In genomic region chr17:31746884-31747495, GRCh38 we compare ENCODE assay signal across 22 cellular contexts.
"Had no signal": no experiment of that assay in that cellular context is flagged by ENCODE, and none has a peak within 500 bp of the region (broad histone marks: within the 10 kb centered on the region; RNA-seq: fewer than 3 reads in every experiment).

No MANE protein-coding gene starts in this region.

- H3K9me3 ChIP-seq: esophagus squamous epithelium, heart right ventricle, lower lobe of right lung, prostate gland, spleen, testis, tibial nerve had no signal

- H3K36me3 ChIP-seq: esophagus squamous epithelium, heart right ventricle, lower lobe of right lung, prostate gland, spleen, tibial nerve had no signal

- H3K9me3 Mint-ChIP-seq: effector memory CD8-positive, alpha-beta T cell; naive thymus-derived CD4-positive, alpha-beta T cell; nephron progenitor cell; stimulated activated memory B cell treated with anti-CD40 and anti-IgM and Interleukin-4, amounts not matched to agents 10 μg/mL and 1 μg/mL and 100 μg/mL, for 72 hours had no signal

- H3K27ac Mint-ChIP-seq: effector memory CD8-positive, alpha-beta T cell; naive thymus-derived CD4-positive, alpha-beta T cell; nephron progenitor cell; stimulated activated memory B cell treated with anti-CD40 and anti-IgM and Interleukin-4, amounts not matched to agents 10 μg/mL and 1 μg/mL and 100 μg/mL, for 72 hours had no signal

- H3K36me3 Mint-ChIP-seq: naive thymus-derived CD4-positive, alpha-beta T cell; stimulated activated memory B cell treated with anti-CD40 and anti-IgM and Interleukin-4, amounts not matched to agents 10 μg/mL and 1 μg/mL and 100 μg/mL, for 72 hours had no signal

- H3K27me3 ChIP-seq: esophagus squamous epithelium, heart right ventricle, testis, tibial nerve had no signal

- H3K27ac ChIP-seq: lower lobe of right lung, prostate gland, skin epidermis, spleen, testis, tibial nerve had no signal

- H3K4me3 Mint-ChIP-seq: effector memory CD8-positive, alpha-beta T cell; naive thymus-derived CD4-positive, alpha-beta T cell; nephron progenitor cell; stimulated activated memory B cell treated with anti-CD40 and anti-IgM and Interleukin-4, amounts not matched to agents 10 μg/mL and 1 μg/mL and 100 μg/mL, for 72 hours had no signal

- ATAC-seq: effector memory CD8-positive, alpha-beta T cell; heart right ventricle; left ventricle myocardium superior; lower lobe of right lung; naive thymus-derived CD4-positive, alpha-beta T cell; stimulated activated memory B cell treated with anti-CD40 and anti-IgM and Interleukin-4, amounts not matched to agents 10 μg/mL and 1 μg/mL and 100 μg/mL, for 72 hours; stimulated activated naive CD8-positive, alpha-beta T cell treated with anti-CD3 and anti-CD28 coated beads, Interleukin-15, Interleukin-2, amounts not matched to agents 100 U/mL and 50 U/mL, for 24 hours had no signal

- H3K4me1 Mint-ChIP-seq: stimulated activated memory B cell treated with anti-CD40 and anti-IgM and Interleukin-4, amounts not matched to agents 10 μg/mL and 1 μg/mL and 100 μg/mL, for 72 hours had no signal

- DNase-seq: cortex of kidney; effector memory CD8-positive, alpha-beta T cell; erythroblast; esophagus squamous epithelium; foreskin melanocyte; glutamatergic neuron; heart right ventricle; left cardiac atrium; left ventricle myocardium superior; lower lobe of right lung; naive thymus-derived CD4-positive, alpha-beta T cell; nephron progenitor cell; nucleus accumbens; right cardiac atrium; spleen; stimulated activated CD4-positive, alpha-beta T cell treated with anti-CD3 and anti-CD28 coated beads, Interleukin-4, amount 100 ng/mL, for 4 hours; stimulated activated naive CD8-positive, alpha-beta T cell treated with anti-CD3 and anti-CD28 coated beads, Interleukin-15, Interleukin-2, amounts not matched to agents 100 U/mL and 50 U/mL, for 24 hours; testis had no signal

- H3K4me3 ChIP-seq: esophagus squamous epithelium, heart right ventricle, lower lobe of right lung, prostate gland, skin epidermis, spleen, testis, tibial nerve had no signal
